8 cellular contexts compared by ENCODE assay signal in the genomic region with DNA sequence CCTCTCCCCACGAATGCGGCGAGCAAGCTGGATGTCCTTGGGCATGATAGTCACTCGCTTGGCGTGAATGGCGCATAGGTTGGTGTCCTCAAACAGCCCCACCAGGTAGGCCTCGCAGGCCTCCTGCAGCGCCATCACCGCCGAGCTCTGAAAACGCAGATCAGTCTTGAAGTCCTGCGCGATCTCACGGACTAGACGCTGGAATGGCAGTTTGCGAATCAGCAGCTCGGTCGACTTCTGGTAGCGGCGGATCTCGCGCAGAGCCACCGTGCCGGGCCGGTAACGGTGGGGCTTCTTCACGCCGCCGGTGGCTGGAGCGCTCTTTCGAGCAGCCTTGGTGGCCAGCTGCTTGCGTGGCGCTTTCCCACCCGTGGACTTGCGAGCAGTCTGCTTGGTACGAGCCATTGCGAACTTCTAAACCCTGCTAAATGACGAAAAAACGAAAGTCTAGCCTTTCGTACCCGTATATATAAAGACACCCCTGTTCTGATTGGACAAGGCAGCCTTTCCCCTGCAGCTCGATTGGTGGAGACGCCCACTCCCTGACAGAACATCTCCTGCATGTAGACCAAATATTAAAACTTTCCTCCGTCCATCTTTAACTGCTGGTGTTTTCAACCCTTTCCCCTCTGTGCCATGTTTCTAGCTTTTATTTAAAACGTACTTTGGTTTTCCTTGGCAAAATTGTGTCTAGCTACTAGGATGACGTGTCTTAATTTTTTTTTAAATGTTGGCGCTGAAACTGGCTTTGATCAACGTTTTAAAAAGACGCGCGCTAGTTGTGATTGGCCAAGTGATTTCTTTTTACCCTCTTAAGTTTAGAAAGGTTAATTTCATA.
DNase-seq lines count a peak whose midpoint lies in the region; ATAC-seq and TF ChIP-seq lines count a peak whose summit lies in the region.

No MANE protein-coding gene starts in this region.

- H3K9me3 ChIP-seq in hepatocyte (ENCODE audit: low read depth): no peaks in the 10 kb centered on the region

- 1% methylated on average over 51 of the region's 51 CpGs for WGBS in hepatocyte (ENCODE audit: low lambda C conversion rate, missing lambda C conversion rate)

- H3K27me3 ChIP-seq in hepatocyte (no peaks in the 10 kb centered on the region), rectal smooth muscle tissue (ENCODE audit: control insufficient read depth, insufficient read depth, low read length) (no peaks in the 10 kb centered on the region)

- H3K4me3 Mint-ChIP-seq in T-cell: peak overlapping the region; percentile 95 to 98 (median 97)

- no peaks in the 10 kb centered on the region for H3K9me2 ChIP-seq in hepatocyte (replicated peaks; ENCODE audit: insufficient read depth)

- POLR2A ChIA-PET in T-cell (lab: Charles Lee): interaction anchor here (0.5 to 9.1 kb wide), 53 partner anchors 8 to 1696 kb away, joined by 3 to 526 read pairs (median 9); a partner anchor contains a TSS

- H3K4me3 ChIP-seq in hepatocyte (peak overlapping the region; percentile 53), rectal smooth muscle tissue (ENCODE audit: low read length) (peak overlapping the region; percentile 94)

- no peaks in the 10 kb centered on the region for H3K27me3 Mint-ChIP-seq in T-cell

- H4K20me1 ChIP-seq in hepatocyte (ENCODE audit: insufficient read depth, poor library complexity, severe bottlenecking): peaks cover 22% of the 10 kb centered on the region

- CTCF ChIA-PET in T-cell (lab: Charles Lee): interaction anchor here in 1 of 2 donors (0.6 to 6.4 kb wide), 15 partner anchors 8 to 114 kb away, joined by 3 to 73 read pairs (median 8); a partner anchor contains a TSS

- ATAC-seq in HG02588 (IDR thresholded peaks at IDR 0.05; ENCODE audit: unreplicated experiment): peak; percentile 43
- ATAC-seq in T-cell (replicated peaks in 1 of 4): peak; percentile 58 to 66 (median 61)
- no peak for ATAC-seq in HG03520 (IDR thresholded peaks at IDR 0.05; ENCODE audit: unreplicated experiment)

- H3K4me2 ChIP-seq in hepatocyte: peak overlapping the region; percentile 82

- H3K79me2 ChIP-seq in hepatocyte: peaks cover 68% of the 10 kb centered on the region

- H3K36me3 Mint-ChIP-seq in T-cell: no peaks in the 10 kb centered on the region

- DNase-seq in NCI-H1105 (lab: John Stamatoyannopoulos, UW) (peak; percentile 86), T-cell (peak; percentile 55 to 89 (median 80)), astrocyte of the hippocampus (ENCODE audit: low read depth, low spot score) (peak; percentile 93), hepatocyte (ENCODE audit: low spot score) (peak; percentile 88)

- no peaks in the 10 kb centered on the region for H3K9me3 Mint-ChIP-seq in T-cell

- H3K4me1 ChIP-seq in hepatocyte (ENCODE audit: insufficient read depth) (peaks cover 16% of the 10 kb centered on the region), rectal smooth muscle tissue (ENCODE audit: control insufficient read depth, insufficient read depth, low read length) (peaks cover 8% of the 10 kb centered on the region)

- H3K36me3 ChIP-seq in hepatocyte (replicated peaks; ENCODE audit: insufficient read depth, low read depth) (no peaks in the 10 kb centered on the region), rectal smooth muscle tissue (ENCODE audit: control insufficient read depth, insufficient read depth, low read length) (no peaks in the 10 kb centered on the region)

- H3K4me1 Mint-ChIP-seq in T-cell: peaks cover 38 to 60% (median 46%) of the 10 kb centered on the region in 3 donors

- no peak for TF ChIP-seq CTCF in hepatocyte (IDR thresholded peaks at IDR 0.05; ENCODE audit: poor library complexity)

- H2AFZ ChIP-seq in hepatocyte: no peak overlapping the region

- peak overlapping the region; percentile 93 to 98 for H3K27ac Mint-ChIP-seq in T-cell

- H3K9ac ChIP-seq in rectal smooth muscle tissue (ENCODE audit: low read length): peak overlapping the region; percentile 58

- H3K27ac ChIP-seq in hepatocyte (peak overlapping the region; percentile 89), rectal smooth muscle tissue (ENCODE audit: low read depth, low read length) (peak overlapping the region; percentile 98)

- TF ChIP-seq POLR2A in GM10847 (IDR thresholded peaks at IDR 0.05; ENCODE audit: extremely low read depth, insufficient read length): peak; percentile 100
